In the genomic region with DNA sequence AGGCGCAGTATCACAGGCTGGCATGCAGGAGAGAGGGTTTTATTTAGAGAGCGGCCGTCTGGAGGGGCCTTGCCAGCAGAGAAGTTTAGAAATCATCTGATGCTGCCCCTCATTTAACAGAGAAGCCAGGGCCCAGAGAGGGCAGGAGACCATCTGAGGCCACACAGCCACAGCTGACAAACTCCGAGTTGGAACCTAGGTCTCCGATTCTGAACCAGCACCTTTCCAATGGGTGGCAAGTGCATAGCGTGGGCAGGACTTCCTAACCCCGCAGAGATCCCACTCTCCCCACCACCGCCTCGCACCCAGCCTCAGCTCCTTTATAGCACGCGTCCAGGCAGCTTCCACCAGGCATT, we compare ENCODE assay signal across 23 cellular contexts.
"Had no signal": no experiment of that assay in that cellular context is flagged by ENCODE, and none has a peak within 500 bp of the region (broad histone marks: within the 10 kb centered on the region; RNA-seq: fewer than 3 reads in every experiment).

No MANE protein-coding gene starts in this region.

- H3K27me3 ChIP-seq: colonic mucosa, gastrocnemius medialis, ovary, tibial nerve, vagina had no signal

- H3K36me3 Mint-ChIP-seq: natural killer cell; stimulated activated naive B cell treated with anti-CD40 and anti-IgM and Interleukin-4, amounts not matched to agents 10 μg/mL and 1 μg/mL and 100 μg/mL, for 72 hours had no signal

- H3K4me3 Mint-ChIP-seq: dendritic cell treated with granulocyte-macrophage colony-stimulating factor and Interleukin-4, amounts not matched to agents 40 ng/mL and 50 ng/mL, for 4 days; endodermal cell; natural killer cell; neural crest cell; stimulated activated naive B cell treated with anti-CD40 and anti-IgM and Interleukin-4, amounts not matched to agents 10 μg/mL and 1 μg/mL and 100 μg/mL, for 72 hours; stimulated activated naive CD8-positive, alpha-beta T cell treated with anti-CD3 and anti-CD28 coated beads, Interleukin-15, Interleukin-2, amounts not matched to agents 100 ng/mL and 50 ng/mL, for 24 hours had no signal

- H3K36me3 ChIP-seq: colonic mucosa, gastrocnemius medialis, lower lobe of right lung, ovary, spleen, thoracic aorta, tibial nerve, vagina had no signal

- H3K27ac Mint-ChIP-seq: dendritic cell treated with granulocyte-macrophage colony-stimulating factor and Interleukin-4, amounts not matched to agents 40 ng/mL and 50 ng/mL, for 4 days; endodermal cell; natural killer cell; stimulated activated naive B cell treated with anti-CD40 and anti-IgM and Interleukin-4, amounts not matched to agents 10 μg/mL and 1 μg/mL and 100 μg/mL, for 72 hours; stimulated activated naive CD8-positive, alpha-beta T cell treated with anti-CD3 and anti-CD28 coated beads, Interleukin-15, Interleukin-2, amounts not matched to agents 100 ng/mL and 50 ng/mL, for 24 hours had no signal

- H3K9me3 Mint-ChIP-seq: dendritic cell treated with granulocyte-macrophage colony-stimulating factor and Interleukin-4, amounts not matched to agents 40 ng/mL and 50 ng/mL, for 4 days; endodermal cell; natural killer cell; neural crest cell; stimulated activated naive B cell treated with anti-CD40 and anti-IgM and Interleukin-4, amounts not matched to agents 10 μg/mL and 1 μg/mL and 100 μg/mL, for 72 hours; stimulated activated naive CD8-positive, alpha-beta T cell treated with anti-CD3 and anti-CD28 coated beads, Interleukin-15, Interleukin-2, amounts not matched to agents 100 ng/mL and 50 ng/mL, for 24 hours had no signal

- H3K27ac ChIP-seq: colonic mucosa, epithelial cell of prostate, gastrocnemius medialis, lower lobe of right lung, ovary, psoas muscle, skin epidermis, spleen, thoracic aorta, tibial nerve, vagina had no signal

- H3K4me1 Mint-ChIP-seq: natural killer cell; stimulated activated naive B cell treated with anti-CD40 and anti-IgM and Interleukin-4, amounts not matched to agents 10 μg/mL and 1 μg/mL and 100 μg/mL, for 72 hours had no signal

- DNase-seq: colonic mucosa; effector CD8-positive, alpha-beta T cell; foreskin fibroblast; head of caudate nucleus; left ventricle myocardium superior; lower lobe of right lung; natural killer cell; posterior cingulate gyrus; psoas muscle; right cardiac atrium; stimulated activated naive B cell treated with anti-CD40 and anti-IgM and Interleukin-4, amounts not matched to agents 10 μg/mL and 1 μg/mL and 100 μg/mL, for 72 hours had no signal

- H3K9me3 ChIP-seq: colonic mucosa, gastrocnemius medialis, lower lobe of right lung, ovary, psoas muscle, spleen, thoracic aorta, tibial nerve, vagina had no signal

- H3K4me1 ChIP-seq: colonic mucosa, lower lobe of right lung, spleen, tibial nerve, vagina had no signal

- ATAC-seq: gastrocnemius medialis; left ventricle myocardium superior; lower lobe of right lung; natural killer cell; right cardiac atrium; stimulated activated naive B cell treated with anti-CD40 and anti-IgM and Interleukin-4, amounts not matched to agents 10 μg/mL and 1 μg/mL and 100 μg/mL, for 72 hours had no signal

- H3K27me3 Mint-ChIP-seq: stimulated activated naive CD8-positive, alpha-beta T cell treated with anti-CD3 and anti-CD28 coated beads, Interleukin-15, Interleukin-2, amounts not matched to agents 100 ng/mL and 50 ng/mL, for 24 hours had no signal

- H3K4me3 ChIP-seq: colonic mucosa, gastrocnemius medialis, lower lobe of right lung, ovary, psoas muscle, skin epidermis, spleen, thoracic aorta, tibial nerve, vagina had no signal
